Comparison of ENCODE assay signal across 1 cellular context in the genomic region with DNA sequence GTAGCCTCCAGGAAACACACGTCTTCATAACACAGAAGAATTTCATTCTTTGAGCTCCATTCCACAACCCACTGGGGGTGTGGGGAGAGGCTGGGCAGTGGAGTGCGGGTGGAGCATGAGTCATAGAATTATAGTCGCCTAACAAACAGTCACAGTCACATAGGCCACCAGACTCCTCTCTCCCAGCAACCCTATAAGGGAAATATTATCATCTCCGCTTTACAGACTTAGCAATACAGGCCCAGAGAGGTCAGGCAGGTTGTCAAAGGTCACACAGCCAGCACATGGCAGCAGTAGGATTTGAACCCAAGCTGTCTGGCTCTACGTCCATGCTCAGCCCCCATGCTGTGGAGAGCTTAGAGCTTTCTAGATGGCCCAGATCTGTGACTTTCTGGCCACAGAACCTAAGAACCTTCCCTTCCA.
TF ChIP-seq lines count a peak whose summit lies in the region.

No MANE protein-coding gene starts in this region.

TF ChIP-seq in HepG2, 621 proteins besides CTCF, POLR2A, EP300 and RAD21 (continued from another document):
- TF ChIP-seq, protein P1, sequence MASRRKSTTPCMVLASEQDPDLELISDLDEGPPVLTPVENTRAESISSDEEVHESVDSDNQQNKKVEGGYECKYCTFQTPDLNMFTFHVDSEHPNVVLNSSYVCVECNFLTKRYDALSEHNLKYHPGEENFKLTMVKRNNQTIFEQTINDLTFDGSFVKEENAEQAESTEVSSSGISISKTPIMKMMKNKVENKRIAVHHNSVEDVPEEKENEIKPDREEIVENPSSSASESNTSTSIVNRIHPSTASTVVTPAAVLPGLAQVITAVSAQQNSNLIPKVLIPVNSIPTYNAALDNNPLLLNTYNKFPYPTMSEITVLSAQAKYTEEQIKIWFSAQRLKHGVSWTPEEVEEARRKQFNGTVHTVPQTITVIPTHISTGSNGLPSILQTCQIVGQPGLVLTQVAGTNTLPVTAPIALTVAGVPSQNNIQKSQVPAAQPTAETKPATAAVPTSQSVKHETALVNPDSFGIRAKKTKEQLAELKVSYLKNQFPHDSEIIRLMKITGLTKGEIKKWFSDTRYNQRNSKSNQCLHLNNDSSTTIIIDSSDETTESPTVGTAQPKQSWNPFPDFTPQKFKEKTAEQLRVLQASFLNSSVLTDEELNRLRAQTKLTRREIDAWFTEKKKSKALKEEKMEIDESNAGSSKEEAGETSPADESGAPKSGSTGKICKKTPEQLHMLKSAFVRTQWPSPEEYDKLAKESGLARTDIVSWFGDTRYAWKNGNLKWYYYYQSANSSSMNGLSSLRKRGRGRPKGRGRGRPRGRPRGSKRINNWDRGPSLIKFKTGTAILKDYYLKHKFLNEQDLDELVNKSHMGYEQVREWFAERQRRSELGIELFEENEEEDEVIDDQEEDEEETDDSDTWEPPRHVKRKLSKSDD (CRISPR knock-in tag; IDR thresholded peaks at IDR 0.05; ENCODE audit: low read depth), result no peak
- TF ChIP-seq, protein P2, sequence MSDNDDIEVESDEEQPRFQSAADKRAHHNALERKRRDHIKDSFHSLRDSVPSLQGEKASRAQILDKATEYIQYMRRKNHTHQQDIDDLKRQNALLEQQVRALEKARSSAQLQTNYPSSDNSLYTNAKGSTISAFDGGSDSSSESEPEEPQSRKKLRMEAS (IDR thresholded peaks at IDR 0.05), result peak; percentile 24; the same call in 1 of the 2 replicates
- TF ChIP-seq ZMYM4 (CRISPR knock-in tag; IDR thresholded peaks at IDR 0.05) (no peak), CBX5 (CRISPR knock-in tag; IDR thresholded peaks at IDR 0.05; ENCODE audit: borderline replicate concordance) (peak; percentile 15; the same call in 1 of the 2 replicates), MZF1 (CRISPR knock-in tag; IDR thresholded peaks at IDR 0.05; ENCODE audit: borderline replicate concordance) (0 out of 2 replicates have a peak, but pooled peaks have one; percentile 28), SCMH1 (CRISPR knock-in tag; IDR thresholded peaks at IDR 0.05; ENCODE audit: borderline replicate concordance) (0 out of 2 replicates have a peak, but pooled peaks have one; percentile 34), NR2F6 (IDR thresholded peaks at IDR 0.05) (no peak), NR2F6 (CRISPR knock-in tag; IDR thresholded peaks at IDR 0.05) (no peak), ZNF20 (CRISPR knock-in tag; IDR thresholded peaks at IDR 0.05) (peak; percentile 44; the same call in 1 of the 2 replicates), ZBTB1 (CRISPR knock-in tag; IDR thresholded peaks at IDR 0.05; ENCODE audit: borderline replicate concordance) (0 out of 2 replicates have a peak, but pooled peaks have one; percentile 48), ZNF782 (CRISPR knock-in tag; IDR thresholded peaks at IDR 0.05; ENCODE audit: borderline replicate concordance) (0 out of 2 replicates have a peak, but pooled peaks have one; percentile 38), MYC (CRISPR knock-in tag; IDR thresholded peaks at IDR 0.05; ENCODE audit: borderline replicate concordance) (0 out of 2 replicates have a peak, but pooled peaks have one; percentile 31), ZNF768 (CRISPR knock-in tag; IDR thresholded peaks at IDR 0.05) (peak; percentile 100), SALL1 (CRISPR knock-in tag; IDR thresholded peaks at IDR 0.05) (0 out of 2 replicates have a peak, but pooled peaks have one; percentile 42), HHEX (CRISPR knock-in tag; IDR thresholded peaks at IDR 0.05) (0 out of 2 replicates have a peak, but pooled peaks have one; percentile 36), DPF2 (CRISPR knock-in tag; IDR thresholded peaks at IDR 0.05; ENCODE audit: borderline replicate concordance, low read depth) (0 out of 2 replicates have a peak, but pooled peaks have one; percentile 0), SUZ12 (IDR thresholded peaks at IDR 0.05; ENCODE audit: low read depth, low read length) (0 out of 2 replicates have a peak, but pooled peaks have one; percentile 18), ZNF431 (CRISPR knock-in tag; IDR thresholded peaks at IDR 0.05; ENCODE audit: borderline replicate concordance, low read depth) (0 out of 2 replicates have a peak, but pooled peaks have one; percentile 67), FOSL2 (CRISPR knock-in tag; IDR thresholded peaks at IDR 0.05) (peak; percentile 88), ZMYM3 (CRISPR knock-in tag; IDR thresholded peaks at IDR 0.05) (peak; percentile 98), ZMYM2 (CRISPR knock-in tag; IDR thresholded peaks at IDR 0.05) (peak; percentile 74; the same call in 1 of the 2 replicates), GATAD2A (CRISPR knock-in tag; IDR thresholded peaks at IDR 0.05) (peak; percentile 40; the same call in 1 of the 2 replicates), MATR3 (CRISPR knock-in tag; IDR thresholded peaks at IDR 0.05) (no peak), STAG1 (CRISPR knock-in tag; IDR thresholded peaks at IDR 0.05) (peak; percentile 5; the same call in 1 of the 2 replicates), ARID2 (CRISPR knock-in tag; IDR thresholded peaks at IDR 0.05; ENCODE audit: borderline replicate concordance) (0 out of 2 replicates have a peak, but pooled peaks have one; percentile 43), SP4 (CRISPR knock-in tag; IDR thresholded peaks at IDR 0.05) (no peak), ADNP (CRISPR knock-in tag; IDR thresholded peaks at IDR 0.05) (peak; percentile 89), KDM2A (CRISPR knock-in tag; IDR thresholded peaks at IDR 0.05; ENCODE audit: borderline replicate concordance, low read depth) (peak; percentile 8; the same call in 1 of the 2 replicates), RCOR2 (CRISPR knock-in tag; IDR thresholded peaks at IDR 0.05) (peak; percentile 77), ERF (CRISPR knock-in tag; IDR thresholded peaks at IDR 0.05) (peak; percentile 18; the same call in 1 of the 2 replicates), ZSCAN9 (CRISPR knock-in tag; IDR thresholded peaks at IDR 0.05; ENCODE audit: borderline replicate concordance) (0 out of 2 replicates have a peak, but pooled peaks have one; percentile 1), TBX2 (CRISPR knock-in tag; IDR thresholded peaks at IDR 0.05; ENCODE audit: borderline replicate concordance) (0 out of 2 replicates have a peak, but pooled peaks have one; percentile 47), HMG20A (CRISPR knock-in tag; IDR thresholded peaks at IDR 0.05; ENCODE audit: borderline replicate concordance) (peak; percentile 39; the same call in 1 of the 2 replicates), ZNF558 (CRISPR knock-in tag; IDR thresholded peaks at IDR 0.05; ENCODE audit: borderline replicate concordance) (0 out of 2 replicates have a peak, but pooled peaks have one; percentile 50), KDM1A (CRISPR knock-in tag; IDR thresholded peaks at IDR 0.05) (peak; percentile 97)
- TF ChIP-seq, protein P3, sequence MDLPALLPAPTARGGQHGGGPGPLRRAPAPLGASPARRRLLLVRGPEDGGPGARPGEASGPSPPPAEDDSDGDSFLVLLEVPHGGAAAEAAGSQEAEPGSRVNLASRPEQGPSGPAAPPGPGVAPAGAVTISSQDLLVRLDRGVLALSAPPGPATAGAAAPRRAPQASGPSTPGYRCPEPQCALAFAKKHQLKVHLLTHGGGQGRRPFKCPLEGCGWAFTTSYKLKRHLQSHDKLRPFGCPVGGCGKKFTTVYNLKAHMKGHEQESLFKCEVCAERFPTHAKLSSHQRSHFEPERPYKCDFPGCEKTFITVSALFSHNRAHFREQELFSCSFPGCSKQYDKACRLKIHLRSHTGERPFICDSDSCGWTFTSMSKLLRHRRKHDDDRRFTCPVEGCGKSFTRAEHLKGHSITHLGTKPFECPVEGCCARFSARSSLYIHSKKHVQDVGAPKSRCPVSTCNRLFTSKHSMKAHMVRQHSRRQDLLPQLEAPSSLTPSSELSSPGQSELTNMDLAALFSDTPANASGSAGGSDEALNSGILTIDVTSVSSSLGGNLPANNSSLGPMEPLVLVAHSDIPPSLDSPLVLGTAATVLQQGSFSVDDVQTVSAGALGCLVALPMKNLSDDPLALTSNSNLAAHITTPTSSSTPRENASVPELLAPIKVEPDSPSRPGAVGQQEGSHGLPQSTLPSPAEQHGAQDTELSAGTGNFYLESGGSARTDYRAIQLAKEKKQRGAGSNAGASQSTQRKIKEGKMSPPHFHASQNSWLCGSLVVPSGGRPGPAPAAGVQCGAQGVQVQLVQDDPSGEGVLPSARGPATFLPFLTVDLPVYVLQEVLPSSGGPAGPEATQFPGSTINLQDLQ (CRISPR knock-in tag; IDR thresholded peaks at IDR 0.05), result 0 out of 2 replicates have a peak, but pooled peaks have one; percentile 55
- TF ChIP-seq, protein P4, sequence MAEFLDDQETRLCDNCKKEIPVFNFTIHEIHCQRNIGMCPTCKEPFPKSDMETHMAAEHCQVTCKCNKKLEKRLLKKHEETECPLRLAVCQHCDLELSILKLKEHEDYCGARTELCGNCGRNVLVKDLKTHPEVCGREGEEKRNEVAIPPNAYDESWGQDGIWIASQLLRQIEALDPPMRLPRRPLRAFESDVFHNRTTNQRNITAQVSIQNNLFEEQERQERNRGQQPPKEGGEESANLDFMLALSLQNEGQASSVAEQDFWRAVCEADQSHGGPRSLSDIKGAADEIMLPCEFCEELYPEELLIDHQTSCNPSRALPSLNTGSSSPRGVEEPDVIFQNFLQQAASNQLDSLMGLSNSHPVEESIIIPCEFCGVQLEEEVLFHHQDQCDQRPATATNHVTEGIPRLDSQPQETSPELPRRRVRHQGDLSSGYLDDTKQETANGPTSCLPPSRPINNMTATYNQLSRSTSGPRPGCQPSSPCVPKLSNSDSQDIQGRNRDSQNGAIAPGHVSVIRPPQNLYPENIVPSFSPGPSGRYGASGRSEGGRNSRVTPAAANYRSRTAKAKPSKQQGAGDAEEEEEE (CRISPR knock-in tag; IDR thresholded peaks at IDR 0.05; ENCODE audit: borderline replicate concordance), result no peak
- TF ChIP-seq, protein P5, sequence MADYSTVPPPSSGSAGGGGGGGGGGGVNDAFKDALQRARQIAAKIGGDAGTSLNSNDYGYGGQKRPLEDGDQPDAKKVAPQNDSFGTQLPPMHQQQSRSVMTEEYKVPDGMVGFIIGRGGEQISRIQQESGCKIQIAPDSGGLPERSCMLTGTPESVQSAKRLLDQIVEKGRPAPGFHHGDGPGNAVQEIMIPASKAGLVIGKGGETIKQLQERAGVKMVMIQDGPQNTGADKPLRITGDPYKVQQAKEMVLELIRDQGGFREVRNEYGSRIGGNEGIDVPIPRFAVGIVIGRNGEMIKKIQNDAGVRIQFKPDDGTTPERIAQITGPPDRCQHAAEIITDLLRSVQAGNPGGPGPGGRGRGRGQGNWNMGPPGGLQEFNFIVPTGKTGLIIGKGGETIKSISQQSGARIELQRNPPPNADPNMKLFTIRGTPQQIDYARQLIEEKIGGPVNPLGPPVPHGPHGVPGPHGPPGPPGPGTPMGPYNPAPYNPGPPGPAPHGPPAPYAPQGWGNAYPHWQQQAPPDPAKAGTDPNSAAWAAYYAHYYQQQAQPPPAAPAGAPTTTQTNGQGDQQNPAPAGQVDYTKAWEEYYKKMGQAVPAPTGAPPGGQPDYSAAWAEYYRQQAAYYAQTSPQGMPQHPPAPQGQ (CRISPR knock-in tag; IDR thresholded peaks at IDR 0.05; ENCODE audit: borderline replicate concordance), result no peak
- TF ChIP-seq, protein P6, sequence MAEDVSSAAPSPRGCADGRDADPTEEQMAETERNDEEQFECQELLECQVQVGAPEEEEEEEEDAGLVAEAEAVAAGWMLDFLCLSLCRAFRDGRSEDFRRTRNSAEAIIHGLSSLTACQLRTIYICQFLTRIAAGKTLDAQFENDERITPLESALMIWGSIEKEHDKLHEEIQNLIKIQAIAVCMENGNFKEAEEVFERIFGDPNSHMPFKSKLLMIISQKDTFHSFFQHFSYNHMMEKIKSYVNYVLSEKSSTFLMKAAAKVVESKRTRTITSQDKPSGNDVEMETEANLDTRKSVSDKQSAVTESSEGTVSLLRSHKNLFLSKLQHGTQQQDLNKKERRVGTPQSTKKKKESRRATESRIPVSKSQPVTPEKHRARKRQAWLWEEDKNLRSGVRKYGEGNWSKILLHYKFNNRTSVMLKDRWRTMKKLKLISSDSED (CRISPR knock-in tag; IDR thresholded peaks at IDR 0.05), result no peak
